8 cellular contexts compared by ENCODE assay signal in the genomic region with DNA sequence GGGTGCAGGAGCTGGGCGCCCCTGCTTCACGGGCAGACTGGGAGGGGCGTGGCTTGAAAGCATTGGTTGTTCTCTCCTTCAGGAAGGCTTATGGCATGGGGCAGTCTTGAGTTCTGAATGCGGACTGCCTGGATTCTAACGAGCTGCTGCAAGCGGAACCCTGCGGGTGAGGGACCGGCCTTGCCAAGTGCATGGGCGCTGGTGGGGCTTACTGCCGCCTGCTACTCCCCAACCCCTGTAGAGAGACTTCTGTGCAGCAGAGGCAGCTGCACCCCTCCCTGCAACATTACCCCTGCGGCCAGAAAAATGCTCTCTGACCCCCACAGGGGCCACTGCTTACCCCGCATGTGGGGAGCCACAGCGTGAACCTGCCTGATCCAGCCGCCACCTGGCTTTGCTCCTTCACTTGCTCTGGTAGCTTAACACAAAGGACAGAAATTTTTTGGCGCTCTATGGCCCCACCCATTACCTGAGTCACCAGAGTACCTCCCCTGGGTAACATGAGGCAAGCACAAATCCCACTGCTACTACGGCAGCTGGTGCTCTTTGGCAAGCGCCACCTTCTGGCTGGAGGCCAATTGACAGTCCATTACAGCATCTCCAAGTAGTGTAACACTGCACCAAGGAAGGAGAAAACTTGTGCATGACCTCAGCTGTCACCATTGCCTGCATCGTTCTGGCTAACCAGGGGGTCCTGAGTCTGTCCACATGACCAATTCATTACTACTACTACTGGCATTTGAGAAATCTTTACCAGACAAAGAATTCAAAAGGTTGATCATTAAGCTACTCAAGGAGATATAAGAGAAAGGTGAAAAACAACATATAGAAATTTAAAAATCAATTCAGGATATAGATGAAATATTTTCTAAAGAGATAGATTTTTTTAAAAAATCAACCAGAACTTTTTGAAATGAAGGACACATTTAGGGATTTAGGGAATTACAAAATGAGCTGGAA. TPM values are rescaled to one million over a fixed set of nuclear protein-coding genes. Genes with fewer than 3 reads are reported as not detected.
DNase-seq lines count a peak whose midpoint lies in the region; ATAC-seq and TF ChIP-seq lines count a peak whose summit lies in the region.

No MANE protein-coding gene starts in this region.

- DNase-seq in CD14-positive monocyte (ENCODE audit: low spot score) (peak; percentile 86), OCI-M2 (lab: John Stamatoyannopoulos, UW; ENCODE audit: unreplicated experiment) (peak; percentile 69), activated T-helper 1 cell treated with Interleukin-2 at 50 U/mL for 16 hours (ENCODE audit: low read depth) (peak; percentile 85), fibroblast of peridontal ligament (ENCODE audit: extremely low read depth) (peak; percentile 69)
- peak; percentile 90 for DNase-seq in natural killer cell treated with Interleukin-12 subunit alpha and Interleukin-12 subunit beta and Interleukin-15 and Interleukin-18, amount 100 ng/mL, for 72 hours (ENCODE audit: low spot score)
- DNase-seq in stimulated activated naive CD4-positive, alpha-beta T cell (lab: John Stamatoyannopoulos, UW) = peak; percentile 83 to 89 (median 86)

- intact Hi-C loops in CD14-positive monocyte (cut with micrococcal nuclease) = loop anchor here in 1 of 2 donors (5.0 to 10.0 kb wide), 2 partner anchors 150 to 187 kb away; no protein-coding TSS in a partner anchor

- peak overlapping the region; percentile 89 to 99 for H3K4me3 Mint-ChIP-seq in CD14-positive monocyte
- peak overlapping the region; percentile 84 for H3K4me3 Mint-ChIP-seq in natural killer cell treated with Interleukin-12 subunit alpha and Interleukin-12 subunit beta and Interleukin-15 and Interleukin-18, amount 100 ng/mL, for 72 hours

- peak; percentile 99 for ATAC-seq in GM19372 (IDR thresholded peaks at IDR 0.05; ENCODE audit: low read depth, unreplicated experiment)
- peak; percentile 100 for ATAC-seq in HG03520 (IDR thresholded peaks at IDR 0.05; ENCODE audit: unreplicated experiment)
- peak; percentile 98 for ATAC-seq in natural killer cell treated with Interleukin-12 subunit alpha and Interleukin-12 subunit beta and Interleukin-15 and Interleukin-18, amount 100 ng/mL, for 72 hours

- H3K36me3 Mint-ChIP-seq in CD14-positive monocyte = no peaks in the 10 kb centered on the region
- peaks cover 1% of the 10 kb centered on the region for H3K36me3 Mint-ChIP-seq in natural killer cell treated with Interleukin-12 subunit alpha and Interleukin-12 subunit beta and Interleukin-15 and Interleukin-18, amount 100 ng/mL, for 72 hours

- peaks cover 8% of the 10 kb centered on the region for H3K4me1 Mint-ChIP-seq in CD14-positive monocyte
- peaks cover 4 to 5% of the 10 kb centered on the region in 2 donors for H3K4me1 Mint-ChIP-seq in natural killer cell treated with Interleukin-12 subunit alpha and Interleukin-12 subunit beta and Interleukin-15 and Interleukin-18, amount 100 ng/mL, for 72 hours (ENCODE audit: low read depth in 2 of 2)

- H3K27ac Mint-ChIP-seq in CD14-positive monocyte = peak overlapping the region in 6 of 7 donors; percentile 17 to 84 (median 76)
- H3K27ac Mint-ChIP-seq in natural killer cell treated with Interleukin-12 subunit alpha and Interleukin-12 subunit beta and Interleukin-15 and Interleukin-18, amount 100 ng/mL, for 72 hours = peak overlapping the region; percentile 62 to 83

- H3K9me3 Mint-ChIP-seq in CD14-positive monocyte = peaks cover 0 to 9% (median 4%) of the 10 kb centered on the region in 7 donors
- H3K9me3 Mint-ChIP-seq in natural killer cell treated with Interleukin-12 subunit alpha and Interleukin-12 subunit beta and Interleukin-15 and Interleukin-18, amount 100 ng/mL, for 72 hours = no peaks in the 10 kb centered on the region

- peaks cover 2 to 20% (median 6%) of the 10 kb centered on the region in 3 donors for H3K27me3 Mint-ChIP-seq in CD14-positive monocyte (ENCODE audit: low read depth in 3 of 3)
- peaks cover 26 to 39% of the 10 kb centered on the region in 2 donors for H3K27me3 Mint-ChIP-seq in natural killer cell treated with Interleukin-12 subunit alpha and Interleukin-12 subunit beta and Interleukin-15 and Interleukin-18, amount 100 ng/mL, for 72 hours

- peak; percentile 94 for TF ChIP-seq CTCF in CD14-positive monocyte (IDR thresholded peaks at IDR 0.05)

RNA-seq across cellular contexts. Expression of gene MYL12B, which starts 35.4 kb away (rescaled TPM):
- polyA plus RNA-seq in CD14-positive monocyte = 100 to 1,000 TPM; 727 to 814 TPM
- 100 to 1,000 TPM; 192 to 310 TPM for total RNA-seq in natural killer cell treated with Interleukin-12 subunit alpha and Interleukin-12 subunit beta and Interleukin-15 and Interleukin-18, amount 100 ng/mL, for 72 hours

RNA-seq across cellular contexts. Expression of gene MYL12A, which starts 49.7 kb away (rescaled TPM):
- 1,000 to 10,000 TPM; 1,139 to 1,360 TPM for polyA plus RNA-seq in CD14-positive monocyte
- 100 to 1,000 TPM; 260 to 658 TPM for total RNA-seq in natural killer cell treated with Interleukin-12 subunit alpha and Interleukin-12 subunit beta and Interleukin-15 and Interleukin-18, amount 100 ng/mL, for 72 hours

Comparison
In these comparisons a context has a peak if more than half of its experiments do, and no peak if none do; other contexts are left out.
1. Peak in every context shown above with its lines: DNase-seq and ATAC-seq.